8 cellular contexts compared by ENCODE assay signal in the genomic region with DNA sequence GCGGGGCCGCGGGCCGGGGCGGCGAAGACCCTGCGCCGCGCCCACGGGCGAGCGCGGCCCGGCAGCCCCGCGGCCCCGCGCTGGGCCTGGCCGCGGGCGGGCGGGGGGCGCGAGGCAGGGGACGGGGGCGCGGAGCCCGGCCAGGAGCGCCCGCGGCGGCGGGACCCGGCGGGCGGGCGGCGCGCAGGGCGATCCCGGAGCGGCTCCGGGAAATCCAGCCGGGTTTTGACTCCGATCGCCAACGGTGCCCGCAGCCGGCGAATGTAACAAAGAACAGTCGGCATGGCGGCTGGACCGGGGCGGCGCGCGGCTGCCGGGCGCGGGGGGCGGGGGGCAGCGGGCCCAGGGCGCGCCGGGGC. TPM values are rescaled to one million over a fixed set of nuclear protein-coding genes. Genes with fewer than 3 reads are reported as not detected.
DNase-seq lines count a peak whose midpoint lies in the region; ATAC-seq and TF ChIP-seq lines count a peak whose summit lies in the region.

No MANE protein-coding gene starts in this region.

- ATAC-seq in GM18519 (IDR thresholded peaks at IDR 0.05; ENCODE audit: low FRiP score, unreplicated experiment) (peak; percentile 50), HG03095 (IDR thresholded peaks at IDR 0.05; ENCODE audit: unreplicated experiment) (peak; percentile 31)

- H3K27me3 ChIP-seq in dorsolateral prefrontal cortex = no peaks in the 10 kb centered on the region

- peak overlapping the region in 55 of 59 donors; percentile 55 to 95 (median 82) for H3K4me3 ChIP-seq in dorsolateral prefrontal cortex

- intact Hi-C loops in dorsolateral prefrontal cortex (cut with DNase I) = loop anchor here (1.0 to 10.0 kb wide), 6 partner anchors 76 to 236 kb away; a partner anchor contains a TSS

- no peak for TF ChIP-seq CTCF in dorsolateral prefrontal cortex (IDR thresholded peaks at IDR 0.05 in 54 of 56, conservative IDR thresholded peaks at IDR 0.05 in 2 of 56; ENCODE audit: low read depth in 1 of 56, partially characterized antibody in 56 of 56)

- peak; percentile 89 for DNase-seq in AG08395 (ENCODE audit: low spot score)
- peak; percentile 64 for DNase-seq in NCI-H345 treated with DMSO at 0.1 percent for 48 hours (lab: John Stamatoyannopoulos, UW; ENCODE audit: unreplicated experiment)
- DNase-seq in activated CD4-positive, alpha-beta T cell treated with anti-CD3 and anti-CD28 coated beads, Interleukin-2, amount 50 U/mL, for 1 hour = peak; percentile 77
- DNase-seq in dorsolateral prefrontal cortex = peak; percentile 61 to 83 (median 76)
- DNase-seq in lung microvascular endothelial cell (ENCODE audit: low read depth in 2 of 2) = peak; percentile 86 to 89
- peak; percentile 56 to 69 (median 60) for DNase-seq in stimulated activated CD4-positive, alpha-beta T cell treated with anti-CD3 and anti-CD28 coated beads, TNF-alpha, amount 100 ng/mL, for 48 hours (ENCODE audit: low read depth in 3 of 3)

- H3K27ac ChIP-seq in dorsolateral prefrontal cortex = peak overlapping the region in 11 of 59 donors; percentile 15 to 92 (median 78)

RNA-seq across cellular contexts. Expression of a gene that starts 0.3 kb away (rescaled TPM):
- total RNA-seq in dorsolateral prefrontal cortex = 10 to 100 TPM in 79 of 120 experiments, 1 to 10 TPM in 41; 6.7 to 20.0 (median 11.0) TPM
- total RNA-seq in lung microvascular endothelial cell = 2.2 and 3.0 TPM in 2 replicates
